ENCODE assay signal across 27 cellular contexts in genomic region chr5:1016036-1016435, GRCh38. TPM values are rescaled to one million over a fixed set of nuclear protein-coding genes. Genes with fewer than 3 reads are reported as not detected.
DNase-seq lines count a peak whose midpoint lies in the region; ATAC-seq, FAIRE-seq and TF ChIP-seq lines count a peak whose summit lies in the region.
"Had no signal": no experiment of that assay in that cellular context is flagged by ENCODE, and none has a peak within 500 bp of the region (broad histone marks: within the 10 kb centered on the region; RNA-seq: fewer than 3 reads in every experiment).

No MANE protein-coding gene starts in this region.

- intact Hi-C loops in HepG2 (cut with micrococcal nuclease; ENCODE audit: unreplicated experiment): no loop called here

- POLR2A ChIA-PET in HepG2 (lab: Yijun Ruan, JAX): no interaction called here

- H3K27me3 Mint-ChIP-seq in glutamatergic neuron (ENCODE audit: unreplicated experiment): peaks cover 7% of the 10 kb centered on the region
- H3K27me3 Mint-ChIP-seq: activated naive CD8-positive, alpha-beta T cell treated with anti-CD3 and anti-CD28 coated beads, Interleukin-2, amount 10 ng/mL, durations not matched to agents 7 days and 5 days had no signal

- H3K4me3 Mint-ChIP-seq in glutamatergic neuron (ENCODE audit: unreplicated experiment): no peak overlapping the region
- H3K4me3 Mint-ChIP-seq: activated naive CD8-positive, alpha-beta T cell treated with anti-CD3 and anti-CD28 coated beads, Interleukin-2, amount 10 ng/mL, durations not matched to agents 7 days and 5 days had no signal

- no peaks in the 10 kb centered on the region for H4K20me1 ChIP-seq in HepG2 (ENCODE audit: insufficient read depth, low read length)

- H3K9ac ChIP-seq in liver (ENCODE audit: low read depth in 1 of 2, low read length in 2 of 2): no peak overlapping the region
- no peak overlapping the region for H3K9ac ChIP-seq in HepG2 (ENCODE audit: insufficient read depth, low read depth, low read length)

- no peaks in the 10 kb centered on the region for H3K36me3 ChIP-seq in liver (ENCODE audit: control insufficient read depth in 4 of 4, insufficient read depth in 3 of 4, low read depth in 1 of 4, low read length in 3 of 4)
- H3K36me3 ChIP-seq in HepG2 (replicated peaks in 1 of 2; ENCODE audit: control insufficient read depth in 1 of 2, insufficient read depth in 2 of 2, low read length in 2 of 2): no peaks in the 10 kb centered on the region
- H3K36me3 ChIP-seq: BE2C, gastroesophageal sphincter, thoracic aorta had no signal

- CTCF ChIA-PET in HepG2 (lab: Yijun Ruan, JAX; ENCODE audit: low intra/inter-chr PET ratio, low total read pairs): no interaction called here

- H3K79me2 ChIP-seq in HepG2 (ENCODE audit: insufficient read depth, low read length): no peaks in the 10 kb centered on the region

- H3K9me3 ChIP-seq in liver (ENCODE audit: control insufficient read depth in 4 of 4, low read length in 3 of 4) (no peaks in the 10 kb centered on the region), HepG2 (ENCODE audit: low read length) (no peaks in the 10 kb centered on the region)
- H3K9me3 ChIP-seq: BE2C, gastroesophageal sphincter, thoracic aorta had no signal

- H3K27me3 ChIP-seq in liver (ENCODE audit: control insufficient read depth in 4 of 4, insufficient read depth in 4 of 4, low read length in 3 of 4): no peaks in the 10 kb centered on the region
- H3K27me3 ChIP-seq in HepG2 (ENCODE audit: control insufficient read depth in 1 of 2, insufficient read depth in 2 of 2, low read length in 2 of 2): peaks cover 2 to 4% of the 10 kb centered on the region in 2 experiments; a peak in 2 of 5 replicates
- H3K27me3 ChIP-seq: BE2C had no signal

- H3K4me1 ChIP-seq in liver (ENCODE audit: control insufficient read depth in 4 of 4, insufficient read depth in 4 of 4, low read length in 3 of 4): peaks cover 0 to 9% (median 3%) of the 10 kb centered on the region in 4 donors
- peaks cover 2% of the 10 kb centered on the region for H3K4me1 ChIP-seq in HepG2 (ENCODE audit: insufficient read depth, low read length)
- H3K4me1 ChIP-seq: BE2C, gastroesophageal sphincter had no signal

- H3K4me2 ChIP-seq in HepG2 (ENCODE audit: low read depth, low read length): no peak overlapping the region
- H3K4me2 ChIP-seq: smooth muscle cell had no signal

- H2AFZ ChIP-seq in HepG2 (ENCODE audit: low read length): no peak overlapping the region

- WGBS in liver: 71% methylated on average over 19 of the region's 19 CpGs
- 86% methylated on average over 9 of the region's 19 CpGs for WGBS in HepG2 (ENCODE audit: low lambda C conversion rate)

- H3K27ac ChIP-seq in liver (ENCODE audit: low read depth in 1 of 2, low read length in 2 of 2) (no peak overlapping the region), HepG2 (ENCODE audit: extremely low read length, insufficient read depth, low read length) (no peak overlapping the region)
- H3K27ac ChIP-seq: gastroesophageal sphincter, thoracic aorta had no signal

- TF ChIP-seq CTCF in liver (IDR thresholded peaks at IDR 0.05; ENCODE audit: low read depth, low read length, missing input control) (no peak), HepG2 (CRISPR knock-in tag; IDR thresholded peaks at IDR 0.05) (no peak), glutamatergic neuron (IDR thresholded peaks at IDR 0.05; ENCODE audit: partially characterized antibody, unreplicated experiment) (no peak)

- H3K4me1 Mint-ChIP-seq in glutamatergic neuron (ENCODE audit: low read depth, unreplicated experiment): peaks cover 13% of the 10 kb centered on the region

- TF ChIP-seq RAD21 in liver (IDR thresholded peaks at IDR 0.05): no peak
- no peak for TF ChIP-seq RAD21 in HepG2 (CRISPR knock-in tag; IDR thresholded peaks at IDR 0.05)

- no peak for ATAC-seq in HepG2
- no peak for ATAC-seq in GM18873 (IDR thresholded peaks at IDR 0.05; ENCODE audit: low FRiP score, unreplicated experiment)
- ATAC-seq in GM18520 (IDR thresholded peaks at IDR 0.05; ENCODE audit: unreplicated experiment): no peak
- ATAC-seq: activated CD4-positive, CD25-positive, alpha-beta regulatory T cell treated with anti-CD3 and anti-CD28 coated beads, Interleukin-2, amount 50 U/mL, for 24 hours; gastroesophageal sphincter; GM12878; PC-3 had no signal

- in situ Hi-C loops in HepG2 (cut with HindIII; ENCODE audit: extremely low pct_ligation_motif_present, low pct_unique_long_range_greater_than_20kb): no loop called here

- H3K4me3 ChIP-seq in liver (ENCODE audit: low read depth in 1 of 3, low read length in 3 of 3) (no peak overlapping the region), HepG2 (replicated peaks in 1 of 3; ENCODE audit: insufficient read depth in 1 of 3, low read depth in 2 of 3, low read length in 3 of 3) (no peak overlapping the region)
- H3K4me3 ChIP-seq: gastroesophageal sphincter, GM12878, smooth muscle cell, thoracic aorta had no signal

- FAIRE-seq in HepG2 (lab: Jason Lieb, UNC): no peak
- FAIRE-seq: GM12878 had no signal

- TF ChIP-seq EP300 in HepG2 (IDR thresholded peaks at IDR 0.05; ENCODE audit: low read depth in 2 of 2, low read length in 2 of 2): no peak
- no peak for TF ChIP-seq EP300 in HepG2 (CRISPR knock-in tag; IDR thresholded peaks at IDR 0.05; ENCODE audit: borderline replicate concordance)

- no TSS peak for BruUV-seq in HepG2 (replicated peaks; lab: Mats Ljungman, UMichigan)

- peaks cover 4% of the 10 kb centered on the region for H3K9me3 Mint-ChIP-seq in glutamatergic neuron (ENCODE audit: unreplicated experiment)
- H3K9me3 Mint-ChIP-seq: activated naive CD8-positive, alpha-beta T cell treated with anti-CD3 and anti-CD28 coated beads, Interleukin-2, amount 10 ng/mL, durations not matched to agents 7 days and 5 days had no signal

- no peak overlapping the region for H3K27ac Mint-ChIP-seq in glutamatergic neuron (ENCODE audit: unreplicated experiment)
- H3K27ac Mint-ChIP-seq: activated naive CD8-positive, alpha-beta T cell treated with anti-CD3 and anti-CD28 coated beads, Interleukin-2, amount 10 ng/mL, durations not matched to agents 7 days and 5 days had no signal

- H3K36me3 Mint-ChIP-seq in glutamatergic neuron (ENCODE audit: unreplicated experiment): peaks cover 7% of the 10 kb centered on the region
- H3K36me3 Mint-ChIP-seq: activated naive CD8-positive, alpha-beta T cell treated with anti-CD3 and anti-CD28 coated beads, Interleukin-2, amount 10 ng/mL, durations not matched to agents 7 days and 5 days had no signal

- TF ChIP-seq POLR2A in HepG2 (IDR thresholded peaks at IDR 0.05; ENCODE audit: insufficient read depth in 1 of 2, low read depth in 2 of 2, low read length in 2 of 2): no peak

- DNase-seq in HepG2 (ENCODE audit: low spot score) (no peak), glutamatergic neuron (peak; percentile 12), nucleus accumbens (lab: John Stamatoyannopoulos, UW) (peak in 32 of 56 donors; percentile 5 to 61 (median 22)), DMS79 treated with DMSO at 0.1 percent for 48 hours (lab: John Stamatoyannopoulos, UW) (no peak)
- DNase-seq: activated CD4-positive, alpha-beta T cell treated with anti-CD3 and anti-CD28 coated beads, Interleukin-2, amount 50 U/mL, for 48 hours; activated gamma-delta T cell treated with Interleukin-2 at 50 U/mL for 16 hours; activated naive CD8-positive, alpha-beta T cell treated with anti-CD3 and anti-CD28 coated beads, Interleukin-2, amount 10 ng/mL, durations not matched to agents 7 days and 5 days; activated T-cell treated with anti-CD3 and anti-CD28 coated beads, Interleukin-2, amount 50 U/mL, for 48 hours; BE2C; DMS153; H7; NCI-H1417; NCI-H2081 treated with DMSO at 0.1 percent for 48 hours; NCI-H2227 treated with DMSO at 0.1 percent for 48 hours; NCI-H526 treated with DMSO at 0.1 percent for 48 hours; PC-3; stimulated activated naive CD4-positive, alpha-beta T cell treated with Interleukin-2 at 50 U/mL for 16 hours; T-helper 2 cell had no signal

TF ChIP-seq in liver, 16 proteins besides CTCF, POLR2A, EP300 and RAD21 (continues in another document):
- TF ChIP-seq EGR1 (IDR thresholded peaks at IDR 0.05; ENCODE audit: low read depth in 2 of 2) (no peak), GABPA (IDR thresholded peaks at IDR 0.05 in 1 of 2, conservative IDR thresholded peaks at IDR 0.05 in 1 of 2) (no peak)

TF ChIP-seq in HepG2, 621 proteins besides CTCF, POLR2A, EP300 and RAD21 (continues in another document):
- TF ChIP-seq ELF1 (CRISPR knock-in tag; IDR thresholded peaks at IDR 0.05): no peak
- no peak for TF ChIP-seq CENPX (CRISPR knock-in tag; IDR thresholded peaks at IDR 0.05)
- no peak for TF ChIP-seq ZNF720 (CRISPR knock-in tag; IDR thresholded peaks at IDR 0.05)
- no peak for TF ChIP-seq ATRX (CRISPR knock-in tag; IDR thresholded peaks at IDR 0.05; ENCODE audit: borderline replicate concordance)
- TF ChIP-seq ZFYVE20 (CRISPR knock-in tag; IDR thresholded peaks at IDR 0.05; ENCODE audit: borderline replicate concordance, low read depth): no peak
- no peak for TF ChIP-seq ZNF326 (CRISPR knock-in tag; IDR thresholded peaks at IDR 0.05; ENCODE audit: borderline replicate concordance)

RNA-seq across cellular contexts. Expression of gene NKD2, which starts 7.4 kb away (rescaled TPM):
- total RNA-seq in liver (1 to 10 TPM in 1 of 2 donors, under 1 TPM in 1; 0.09 to 1.3 TPM), HepG2 (2016; rRNA removed; fragmentation: Illumina TruSeq; extraction: Trizol) (0.53 and 0.94 TPM in 2 replicates), glutamatergic neuron (ENCODE audit: unreplicated experiment) (41.7 TPM)
- polyA plus RNA-seq in liver (under 1 TPM; 0.28 to 0.57 TPM), HepG2 (2011; rRNA removed) (0.81 and 0.82 TPM in 2 replicates)
- 0.26 and 0.91 TPM in 2 replicates for total RNA-seq in HepG2 (2016; cell fraction: cytosol; rRNA removed; fragmentation: Illumina TruSeq; extraction: Trizol; ENCODE audit: low read depth)
- 0.77 and 1.1 TPM in 2 replicates for total RNA-seq in HepG2 (2016; cell fraction: insoluble cytoplasmic fraction; rRNA removed; fragmentation: Illumina TruSeq; extraction: Trizol)
- 0.48 and 0.90 TPM in 2 replicates for total RNA-seq in HepG2 (2016; cell fraction: membrane; rRNA removed; fragmentation: Illumina TruSeq; extraction: Trizol)
- total RNA-seq in HepG2 (2016; cell fraction: nucleus; rRNA removed; fragmentation: Illumina TruSeq; extraction: Trizol): 0.81 and 2.0 TPM in 2 replicates
- polyA plus RNA-seq in HepG2 (2011; cell fraction: cytosol; rRNA removed): 0.13 and 0.70 TPM in 2 replicates
- 10.6 and 14.1 TPM in 2 replicates for polyA plus RNA-seq in HepG2 (2011; cell fraction: nucleus; rRNA removed)
- 0.39 and 0.79 TPM in 2 replicates for polyA plus RNA-seq in HepG2 (2012)
- 0.59 and 0.60 TPM in 2 replicates for polyA plus RNA-seq in HepG2 (2016; cell fraction: cytosol; fragmentation: Illumina TruSeq; extraction: Trizol; ENCODE audit: low read depth)
- 1.1 and 1.2 TPM in 2 replicates for polyA plus RNA-seq in HepG2 (2016; cell fraction: insoluble cytoplasmic fraction; fragmentation: Illumina TruSeq; extraction: Trizol; ENCODE audit: low read depth)
- polyA plus RNA-seq in HepG2 (2016; cell fraction: membrane; fragmentation: Illumina TruSeq; extraction: Trizol; ENCODE audit: low read depth): 0.76 and 0.84 TPM in 2 replicates
- polyA plus RNA-seq in HepG2 (2016; cell fraction: nucleus; fragmentation: Illumina TruSeq; extraction: Trizol; ENCODE audit: insufficient read depth, low read depth): 5.1 and 6.3 TPM in 2 replicates
- 1.6 TPM in 1 of 2 replicates, not detected in the other for polyA minus RNA-seq in HepG2 (2011; rRNA and poly(A)+ RNA removed; ENCODE audit: low replicate concordance)
- 0.30 and 0.62 TPM in 2 replicates for polyA minus RNA-seq in HepG2 (2011; cell fraction: cytosol; rRNA and poly(A)+ RNA removed)
- 0.62 and 1.0 TPM in 2 replicates for polyA minus RNA-seq in HepG2 (2011; cell fraction: nucleus; rRNA and poly(A)+ RNA removed)
- polyA plus RNA-seq: fibroblast of lung had no signal

Comparison
In these comparisons a context has a peak if more than half of its experiments do, and no peak if none do; other contexts are left out.
1. DNase-seq: peak in glutamatergic neuron (single experiment) and nucleus accumbens (32 of 56); none in HepG2 (single experiment) and DMS79 treated with DMSO at 0.1 percent for 48 hours (single experiment).
2. RNA of gene NKD2, which starts 7.4 kb away (total RNA-seq): 41.7 TPM in glutamatergic neuron (single experiment); 0.09 to 1.3 TPM in liver and 0.26 to 2.0 TPM in HepG2; every median in the first group is over 10 times any median in the second.